Comparison of ENCODE assay signal across 25 cellular contexts in genomic region chr3:146530609-146531008, GRCh38. TPM values are rescaled to one million over a fixed set of nuclear protein-coding genes. Genes with fewer than 3 reads are reported as not detected.
DNase-seq lines count a peak whose midpoint lies in the region; ATAC-seq and TF ChIP-seq lines count a peak whose summit lies in the region.
"Had no signal": no experiment of that assay in that cellular context is flagged by ENCODE, and none has a peak within 500 bp of the region (broad histone marks: within the 10 kb centered on the region; RNA-seq: fewer than 3 reads in every experiment).

No MANE protein-coding gene starts in this region.

- H2AK5ac ChIP-seq in H9 (ENCODE audit: insufficient read length, low read length), result no peak overlapping the region

- TF ChIP-seq CTCF in H9 (conservative IDR thresholded peaks at IDR 0.05) (no peak), endodermal cell (conservative IDR thresholded peaks at IDR 0.05) (no peak), nephron progenitor cell (IDR thresholded peaks at IDR 0.05) (no peak), esophagus squamous epithelium (IDR thresholded peaks at IDR 0.05) (no peak), psoas muscle (IDR thresholded peaks at IDR 0.05) (no peak)

- H3K4me3 Mint-ChIP-seq in activated CD4-positive, alpha-beta T cell treated with anti-CD3 and anti-CD28 coated beads, Interleukin-2, amount 10 ng/mL, durations not matched to agents 24 days and 14 days, result no peak overlapping the region
- H3K4me3 Mint-ChIP-seq in activated CD4-positive, alpha-beta T cell treated with anti-CD3 and anti-CD28 coated beads, Interleukin-2, amount 10 ng/mL, durations not matched to agents 7 days and 5 days, result no peak overlapping the region
- H3K4me3 Mint-ChIP-seq in H9, result no peak overlapping the region
- no peak overlapping the region for H3K4me3 Mint-ChIP-seq in endodermal cell
- no peak overlapping the region for H3K4me3 Mint-ChIP-seq in nephron progenitor cell
- H3K4me3 Mint-ChIP-seq: CD14-positive monocyte; CD8-positive, alpha-beta memory T cell; HFFc6 had no signal

- H3K79me2 ChIP-seq in H9 (ENCODE audit: insufficient read depth, low read length), result peaks cover 2% of the 10 kb centered on the region; the same call in 1 of the 2 replicates

- H2BK5ac ChIP-seq in H9 (ENCODE audit: insufficient read length, low read length), result no peak overlapping the region

- H3K4ac ChIP-seq in H9 (ENCODE audit: low read depth, low read length), result no peak overlapping the region

- peaks cover 53% of the 10 kb centered on the region for H3K36me3 Mint-ChIP-seq in activated CD4-positive, alpha-beta T cell treated with anti-CD3 and anti-CD28 coated beads, Interleukin-2, amount 10 ng/mL, durations not matched to agents 24 days and 14 days (ENCODE audit: low read depth)
- H3K36me3 Mint-ChIP-seq in activated CD4-positive, alpha-beta T cell treated with anti-CD3 and anti-CD28 coated beads, Interleukin-2, amount 10 ng/mL, durations not matched to agents 7 days and 5 days (ENCODE audit: low read depth), result peaks cover 57% of the 10 kb centered on the region
- peaks cover 14 to 48% (median 15%) of the 10 kb centered on the region in 3 experiments; a peak in 5 of 7 replicates for H3K36me3 Mint-ChIP-seq in H9 (ENCODE audit: insufficient read depth in 1 of 3, low read depth in 3 of 3)
- peaks cover 75% of the 10 kb centered on the region for H3K36me3 Mint-ChIP-seq in endodermal cell (ENCODE audit: low read depth)
- H3K36me3 Mint-ChIP-seq in nephron progenitor cell (ENCODE audit: low read depth), result peaks cover 17% of the 10 kb centered on the region

- WGBS in H9 (ENCODE audit: extremely low coverage, insufficient read length, low lambda C conversion rate), result no CpG with 5 or more reads among the region's 2 CpGs
- 76 to 82% methylated on average over 2 of the region's 2 CpGs for WGBS in endodermal cell (ENCODE audit: insufficient coverage in 1 of 2, insufficient read length in 1 of 2), 2 experiments
- 64% methylated on average over 2 of the region's 2 CpGs for WGBS in esophagus squamous epithelium, 2 donors
- 55 to 57% (median 56%) methylated on average over 2 of the region's 2 CpGs for WGBS in psoas muscle, 3 donors

- no peak overlapping the region for H3K56ac ChIP-seq in H9 (ENCODE audit: insufficient read length, low read depth, low read length)

- no peak overlapping the region for H3K18ac ChIP-seq in H9 (ENCODE audit: insufficient read length, low read depth, low read length)

- H2BK12ac ChIP-seq in H9 (ENCODE audit: insufficient read length, low read depth, low read length), result no peak overlapping the region

- no peak overlapping the region for H3K23ac ChIP-seq in H9 (ENCODE audit: insufficient read length, low read depth, low read length)

- H2BK120ac ChIP-seq in H9 (ENCODE audit: low read depth, low read length, poor library complexity, severe bottlenecking), result no peak overlapping the region

- no peak overlapping the region for H4K91ac ChIP-seq in H9 (ENCODE audit: insufficient read length, low read depth, low read length)

- H2AFZ ChIP-seq in H9 (ENCODE audit: low read length), result no peak overlapping the region
- H2AFZ ChIP-seq: PC-9 had no signal

- H3T11ph ChIP-seq in H9 (ENCODE audit: low read length), result no peak overlapping the region

- intact Hi-C loops in activated CD4-positive, alpha-beta T cell treated with anti-CD3 and anti-CD28 coated beads, Interleukin-2, amount 10 ng/mL, durations not matched to agents 24 days and 14 days (cut with micrococcal nuclease), result no loop called here
- intact Hi-C loops in esophagus squamous epithelium (cut with DNase I), result no loop called here
- intact Hi-C loops in psoas muscle (cut with DNase I), result no loop called here

- H3K4me1 Mint-ChIP-seq in activated CD4-positive, alpha-beta T cell treated with anti-CD3 and anti-CD28 coated beads, Interleukin-2, amount 10 ng/mL, durations not matched to agents 24 days and 14 days, result peaks cover 29% of the 10 kb centered on the region
- H3K4me1 Mint-ChIP-seq in activated CD4-positive, alpha-beta T cell treated with anti-CD3 and anti-CD28 coated beads, Interleukin-2, amount 10 ng/mL, durations not matched to agents 7 days and 5 days, result peaks cover 35% of the 10 kb centered on the region
- H3K4me1 Mint-ChIP-seq in H9, result peaks cover 35 to 39% of the 10 kb centered on the region in 2 experiments
- peaks cover 20% of the 10 kb centered on the region for H3K4me1 Mint-ChIP-seq in endodermal cell
- H3K4me1 Mint-ChIP-seq in nephron progenitor cell, result peaks cover 14% of the 10 kb centered on the region

- H4K20me1 ChIP-seq in H9 (ENCODE audit: control insufficient read depth, insufficient read depth, insufficient read length), result no peaks in the 10 kb centered on the region

- H3K23me2 ChIP-seq in H9 (ENCODE audit: insufficient read length, low read depth, low read length, poor library complexity, severe bottlenecking), result no peaks in the 10 kb centered on the region

- peak overlapping the region; percentile 37 for H3K27ac Mint-ChIP-seq in activated CD4-positive, alpha-beta T cell treated with anti-CD3 and anti-CD28 coated beads, Interleukin-2, amount 10 ng/mL, durations not matched to agents 24 days and 14 days
- H3K27ac Mint-ChIP-seq in activated CD4-positive, alpha-beta T cell treated with anti-CD3 and anti-CD28 coated beads, Interleukin-2, amount 10 ng/mL, durations not matched to agents 7 days and 5 days, result no peak overlapping the region
- H3K27ac Mint-ChIP-seq in H9 (peak overlapping the region; percentile 51 to 86 (median 52); a peak in 5 of 7 replicates), endodermal cell (no peak overlapping the region), nephron progenitor cell (peak overlapping the region; percentile 70)
- H3K27ac Mint-ChIP-seq: HFFc6 had no signal

- no peak overlapping the region for H3K14ac ChIP-seq in H9 (ENCODE audit: insufficient read depth, low read length)

- H3K27ac ChIP-seq in H9 (ENCODE audit: insufficient read length, low read depth, low read length) (no peak overlapping the region), endodermal cell (ENCODE audit: low read depth, low read length) (peak overlapping the region; percentile 11), esophagus squamous epithelium (no peak overlapping the region), psoas muscle (no peak overlapping the region)
- H3K27ac ChIP-seq: 22Rv1, PC-9, RWPE1 had no signal

- CTCF ChIA-PET in activated CD4-positive, alpha-beta T cell treated with anti-CD3 and anti-CD28 coated beads, Interleukin-2, amount 10 ng/mL, durations not matched to agents 7 days and 5 days (lab: Charles Lee), result interaction anchor here (1.3 kb wide), 1 partner anchor 13 kb away, joined by 3 read pairs; no protein-coding TSS in a partner anchor

- ATAC-seq in psoas muscle, result no peak

- H3K79me1 ChIP-seq in H9 (ENCODE audit: insufficient read depth, low read depth, low read length, poor library complexity, severe bottlenecking), result no peaks in the 10 kb centered on the region

- DNase-seq in activated CD4-positive, alpha-beta T cell treated with anti-CD3 and anti-CD28 coated beads, Interleukin-2, amount 10 ng/mL, durations not matched to agents 24 days and 14 days, result no peak
- DNase-seq in activated CD4-positive, alpha-beta T cell treated with anti-CD3 and anti-CD28 coated beads, Interleukin-2, amount 10 ng/mL, durations not matched to agents 7 days and 5 days, result no peak
- DNase-seq in H9, result no peak
- no peak for DNase-seq in endodermal cell
- no peak for DNase-seq in nephron progenitor cell
- no peak for DNase-seq in NCI-H1105 treated with DMSO at 0.1 percent for 48 hours (lab: John Stamatoyannopoulos, UW)
- no peak for DNase-seq in esophagus squamous epithelium (lab: John Stamatoyannopoulos, UW)
- DNase-seq in psoas muscle, result no peak
- DNase-seq: ACHN; BE2C; CD8-positive, alpha-beta memory T cell; DMS153; DND-41; HFFc6; KBM-7; MG63; NCI-H1694; NCI-H2029 treated with DMSO at 0.1 percent for 48 hours; NCI-H446 treated with DMSO at 0.1 percent for 48 hours; NCI-H526 treated with DMSO at 0.1 percent for 48 hours; PC-9; SHP77 had no signal

- H3K9ac ChIP-seq in H9 (ENCODE audit: extremely low read depth, insufficient read length, low read length) (no peak overlapping the region), endodermal cell (ENCODE audit: extremely low read depth, low read length, poor library complexity, severe bottlenecking) (no peak overlapping the region)

- H3K36me3 ChIP-seq in endodermal cell (ENCODE audit: control insufficient read depth, insufficient read depth, low read length), result peaks cover 93% of the 10 kb centered on the region
- peaks cover 0 to 70% (median 0%) of the 10 kb centered on the region in 3 donors for H3K36me3 ChIP-seq in esophagus squamous epithelium
- H3K36me3 ChIP-seq in psoas muscle (ENCODE audit: insufficient read depth in 1 of 2, low read depth in 1 of 2), result peaks cover 0 to 15% of the 10 kb centered on the region in 2 donors
- H3K36me3 ChIP-seq: BE2C had no signal

- TF ChIP-seq POLR2A in esophagus squamous epithelium (IDR thresholded peaks at IDR 0.05), result no peak

- no peaks in the 10 kb centered on the region for H3K9me3 Mint-ChIP-seq in activated CD4-positive, alpha-beta T cell treated with anti-CD3 and anti-CD28 coated beads, Interleukin-2, amount 10 ng/mL, durations not matched to agents 24 days and 14 days
- H3K9me3 Mint-ChIP-seq in activated CD4-positive, alpha-beta T cell treated with anti-CD3 and anti-CD28 coated beads, Interleukin-2, amount 10 ng/mL, durations not matched to agents 7 days and 5 days, result no peaks in the 10 kb centered on the region
- H3K9me3 Mint-ChIP-seq in H9 (no peaks in the 10 kb centered on the region), endodermal cell (no peaks in the 10 kb centered on the region), nephron progenitor cell (no peaks in the 10 kb centered on the region)
- H3K9me3 Mint-ChIP-seq: CD8-positive, alpha-beta memory T cell; HFFc6 had no signal

- no peak overlapping the region for H3K4me3 ChIP-seq in endodermal cell (ENCODE audit: low read length)
- H3K4me3 ChIP-seq in esophagus squamous epithelium, result no peak overlapping the region
- no peak overlapping the region for H3K4me3 ChIP-seq in psoas muscle
- H3K4me3 ChIP-seq: MG63, PC-9 had no signal

- peaks cover 4% of the 10 kb centered on the region; the same call in 1 of the 2 replicates for H3K4me1 ChIP-seq in H9 (ENCODE audit: insufficient read depth, low read length)
- H3K4me1 ChIP-seq in endodermal cell (ENCODE audit: control insufficient read depth, insufficient read depth, low read length), result peaks cover 2% of the 10 kb centered on the region
- peaks cover 0 to 15% (median 4%) of the 10 kb centered on the region in 3 donors for H3K4me1 ChIP-seq in esophagus squamous epithelium
- no peaks in the 10 kb centered on the region for H3K4me1 ChIP-seq in psoas muscle
- H3K4me1 ChIP-seq: BE2C had no signal

- no peak overlapping the region for H4K8ac ChIP-seq in H9 (replicated peaks; ENCODE audit: insufficient read length, low read depth, low read length)

- H3K27me3 Mint-ChIP-seq in activated CD4-positive, alpha-beta T cell treated with anti-CD3 and anti-CD28 coated beads, Interleukin-2, amount 10 ng/mL, durations not matched to agents 24 days and 14 days, result no peaks in the 10 kb centered on the region
- no peaks in the 10 kb centered on the region for H3K27me3 Mint-ChIP-seq in activated CD4-positive, alpha-beta T cell treated with anti-CD3 and anti-CD28 coated beads, Interleukin-2, amount 10 ng/mL, durations not matched to agents 7 days and 5 days
- H3K27me3 Mint-ChIP-seq in H9 (ENCODE audit: low read depth) (no peaks in the 10 kb centered on the region), endodermal cell (ENCODE audit: insufficient read depth) (no peaks in the 10 kb centered on the region), nephron progenitor cell (ENCODE audit: low read depth, poor library complexity) (no peaks in the 10 kb centered on the region)
- H3K27me3 Mint-ChIP-seq: CD8-positive, alpha-beta memory T cell had no signal

- no peak overlapping the region for H2BK20ac ChIP-seq in H9 (ENCODE audit: low read depth, low read length, poor library complexity, severe bottlenecking)

- H4K5ac ChIP-seq in H9 (ENCODE audit: insufficient read length, low read depth, low read length), result no peak overlapping the region

- POLR2A ChIA-PET in activated CD4-positive, alpha-beta T cell treated with anti-CD3 and anti-CD28 coated beads, Interleukin-2, amount 10 ng/mL, durations not matched to agents 7 days and 5 days (lab: Charles Lee), result no interaction called here

- no peak overlapping the region for H2BK15ac ChIP-seq in H9 (ENCODE audit: low read depth, low read length)

- H3K27me3 ChIP-seq in H9 (ENCODE audit: insufficient read depth, low read length) (no peaks in the 10 kb centered on the region), endodermal cell (ENCODE audit: control insufficient read depth, insufficient read depth, low read length, poor library complexity, severe bottlenecking) (no peaks in the 10 kb centered on the region), esophagus squamous epithelium (no peaks in the 10 kb centered on the region), psoas muscle (ENCODE audit: insufficient read depth in 3 of 3, low read length in 2 of 3) (no peaks in the 10 kb centered on the region)
- H3K27me3 ChIP-seq: BE2C, MG63 had no signal

- H3K4me2 ChIP-seq in H9 (ENCODE audit: insufficient read depth, insufficient read length, low read length), result no peak overlapping the region
- H3K4me2 ChIP-seq: PC-9 had no signal

- H3K9me3 ChIP-seq in H9 (ENCODE audit: control insufficient read depth, low read depth, low read length), result no peaks in the 10 kb centered on the region
- H3K9me3 ChIP-seq in endodermal cell (ENCODE audit: control insufficient read depth, low read length), result peaks cover 5% of the 10 kb centered on the region
- no peaks in the 10 kb centered on the region for H3K9me3 ChIP-seq in esophagus squamous epithelium
- H3K9me3 ChIP-seq in psoas muscle, result no peaks in the 10 kb centered on the region
- H3K9me3 ChIP-seq: BE2C, MG63 had no signal

RNA-seq across cellular contexts. Expression of gene PLSCR1, which starts 13.8 kb away (rescaled TPM):
- 84.2 and 86.0 TPM in 2 replicates for total RNA-seq in activated CD4-positive, alpha-beta T cell treated with anti-CD3 and anti-CD28 coated beads, Interleukin-2, amount 10 ng/mL, durations not matched to agents 24 days and 14 days
- total RNA-seq in activated CD4-positive, alpha-beta T cell treated with anti-CD3 and anti-CD28 coated beads, Interleukin-2, amount 10 ng/mL, durations not matched to agents 7 days and 5 days, result 100 to 1,000 TPM; 137 to 146 TPM
- 48.9 and 54.8 TPM in 2 replicates for total RNA-seq in H9 (2021)
- 100 to 1,000 TPM; 189 to 250 TPM for total RNA-seq in endodermal cell
- polyA plus RNA-seq in endodermal cell (2013, experiment 1 of 2), result 40.4 TPM
- 42.9 TPM for polyA plus RNA-seq in endodermal cell (2013, experiment 2 of 2)
- 100 to 1,000 TPM in 1 of 4 donors, 10 to 100 TPM in 3; 51.1 to 138 (median 63.3) TPM for total RNA-seq in esophagus squamous epithelium
- 10 to 100 TPM; 11.1 to 31.0 (median 21.0) TPM for total RNA-seq in psoas muscle
- 10 to 100 TPM in 1 of 3 donors, 1 to 10 TPM in 2; 7.1 to 13.1 (median 8.0) TPM for polyA plus RNA-seq in psoas muscle

Comparison
In these comparisons a context has a peak if more than half of its experiments do, and no peak if none do; other contexts are left out.
1. H3K27ac Mint-ChIP-seq: peak in activated CD4-positive, alpha-beta T cell treated with anti-CD3 and anti-CD28 coated beads, Interleukin-2, amount 10 ng/mL, durations not matched to agents 24 days and 14 days (single experiment), H9 (3 of 3) and nephron progenitor cell (single experiment); none in activated CD4-positive, alpha-beta T cell treated with anti-CD3 and anti-CD28 coated beads, Interleukin-2, amount 10 ng/mL, durations not matched to agents 7 days and 5 days (single experiment) and endodermal cell (single experiment).